1 cellular context compared by ENCODE assay signal in the genomic region with DNA sequence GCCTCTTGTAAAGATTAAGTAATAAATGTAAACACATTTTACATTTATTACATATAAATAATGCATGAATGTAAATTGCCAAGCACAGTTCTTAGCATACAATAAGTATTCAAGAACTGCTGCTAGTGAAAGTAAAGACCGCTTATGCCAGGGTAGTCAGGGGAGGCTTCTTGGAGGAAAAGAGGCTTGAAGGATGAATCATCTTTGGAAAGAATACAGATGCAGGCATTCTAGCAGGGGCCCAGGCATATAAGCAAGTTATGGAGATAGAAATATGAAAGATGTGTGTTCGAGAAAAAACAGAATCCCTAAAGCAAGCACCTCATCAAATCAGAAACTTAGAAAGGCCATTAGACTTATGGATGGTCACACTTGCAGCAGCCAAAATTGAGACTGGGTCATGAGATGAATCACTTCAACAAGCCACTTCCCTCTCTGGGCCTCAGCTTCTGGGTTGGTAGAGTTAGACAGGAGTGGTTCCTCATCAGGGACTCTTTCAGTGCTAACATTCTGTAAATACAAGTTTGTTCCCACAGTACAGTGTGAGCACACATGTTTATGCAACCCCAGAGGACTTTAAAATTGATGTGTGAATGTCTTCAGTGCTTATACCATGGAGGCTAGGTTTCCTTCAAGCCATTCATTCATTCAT.
TF ChIP-seq lines count a peak whose summit lies in the region.

No MANE protein-coding gene starts in this region.

TF ChIP-seq in HepG2, 621 proteins besides CTCF, POLR2A, EP300 and RAD21 (continued from another document):
- TF ChIP-seq, protein P1, sequence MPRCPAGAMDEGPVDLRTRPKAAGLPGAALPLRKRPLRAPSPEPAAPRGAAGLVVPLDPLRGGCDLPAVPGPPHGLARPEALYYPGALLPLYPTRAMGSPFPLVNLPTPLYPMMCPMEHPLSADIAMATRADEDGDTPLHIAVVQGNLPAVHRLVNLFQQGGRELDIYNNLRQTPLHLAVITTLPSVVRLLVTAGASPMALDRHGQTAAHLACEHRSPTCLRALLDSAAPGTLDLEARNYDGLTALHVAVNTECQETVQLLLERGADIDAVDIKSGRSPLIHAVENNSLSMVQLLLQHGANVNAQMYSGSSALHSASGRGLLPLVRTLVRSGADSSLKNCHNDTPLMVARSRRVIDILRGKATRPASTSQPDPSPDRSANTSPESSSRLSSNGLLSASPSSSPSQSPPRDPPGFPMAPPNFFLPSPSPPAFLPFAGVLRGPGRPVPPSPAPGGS (CRISPR knock-in tag; IDR thresholded peaks at IDR 0.05), result no peak
- no peak for TF ChIP-seq KDM4B (CRISPR knock-in tag; IDR thresholded peaks at IDR 0.05)
- TF ChIP-seq ZNF615 (CRISPR knock-in tag; IDR thresholded peaks at IDR 0.05; ENCODE audit: borderline replicate concordance), result no peak
- TF ChIP-seq AGO1 (IDR thresholded peaks at IDR 0.05; ENCODE audit: low read depth, low read length, poor library complexity, severe bottlenecking), result no peak
- TF ChIP-seq SP140L (CRISPR knock-in tag; IDR thresholded peaks at IDR 0.05; ENCODE audit: borderline replicate concordance), result no peak
- TF ChIP-seq AHR (CRISPR knock-in tag; IDR thresholded peaks at IDR 0.05), result no peak
- TF ChIP-seq ZNF777 (CRISPR knock-in tag; IDR thresholded peaks at IDR 0.05), result no peak
- TF ChIP-seq ZNF484 (CRISPR knock-in tag; IDR thresholded peaks at IDR 0.05; ENCODE audit: borderline replicate concordance, low read depth), result no peak
- no peak for TF ChIP-seq NKX3-1 (CRISPR knock-in tag; IDR thresholded peaks at IDR 0.05)
- TF ChIP-seq ZNF839 (CRISPR knock-in tag; IDR thresholded peaks at IDR 0.05; ENCODE audit: borderline replicate concordance), result no peak
- TF ChIP-seq ATF7-NPFF (CRISPR knock-in tag; IDR thresholded peaks at IDR 0.05; ENCODE audit: low read depth), result no peak
- TF ChIP-seq ZNF292 (CRISPR knock-in tag; IDR thresholded peaks at IDR 0.05; ENCODE audit: borderline replicate concordance, low read depth), result no peak
